In genomic region chr3:114758828-114759709, GRCh38 we compare ENCODE assay signal across 8 cellular contexts.
DNase-seq lines count a peak whose midpoint lies in the region; ATAC-seq and TF ChIP-seq lines count a peak whose summit lies in the region.

No MANE protein-coding gene starts in this region.

- intact Hi-C loops in Right ventricle myocardium inferior (cut with DNase I): loop anchor here (10.0 kb wide), 1 partner anchor 344 kb away; no protein-coding TSS in a partner anchor
- intact Hi-C loops in cardiac septum (cut with DNase I): no loop called here

- peak overlapping the region; percentile 28 for H3K9ac ChIP-seq in mucosa of stomach (ENCODE audit: low read length)

- no peaks in the 10 kb centered on the region for H3K36me3 ChIP-seq in mucosa of stomach (ENCODE audit: control insufficient read depth, insufficient read depth, low read length)

- no peak for TF ChIP-seq CTCF in epithelial cell of esophagus (IDR thresholded peaks at IDR 0.05; ENCODE audit: insufficient read depth, low read depth, low read length, missing control alignments)

- H3K9me3 ChIP-seq in mucosa of stomach (ENCODE audit: control insufficient read depth, low read length): no peaks in the 10 kb centered on the region

- H3K4me1 ChIP-seq in mucosa of stomach (ENCODE audit: control insufficient read depth, insufficient read depth, low read length): peaks cover 2% of the 10 kb centered on the region

- H3K4me3 ChIP-seq in epithelial cell of esophagus (ENCODE audit: low read length): no peak overlapping the region
- no peak overlapping the region for H3K4me3 ChIP-seq in mucosa of stomach (ENCODE audit: low read length)

- peak; percentile 43 for ATAC-seq in Right ventricle myocardium inferior
- no peak for ATAC-seq in GM18867 (IDR thresholded peaks at IDR 0.05; ENCODE audit: unreplicated experiment)
- no peak for ATAC-seq in GM19467 (IDR thresholded peaks at IDR 0.05; ENCODE audit: unreplicated experiment)
- no peak for ATAC-seq in HG02870 (IDR thresholded peaks at IDR 0.05; ENCODE audit: unreplicated experiment)

- no peaks in the 10 kb centered on the region for H3K27me3 ChIP-seq in mucosa of stomach (ENCODE audit: control insufficient read depth, insufficient read depth, low read length)

- no peak for DNase-seq in Right ventricle myocardium inferior (ENCODE audit: missing footprints)
- DNase-seq in cardiac septum (ENCODE audit: low spot score): no peak
- peak; percentile 42 for DNase-seq in epithelial cell of esophagus (ENCODE audit: low read depth)
- DNase-seq in NCI-H1092 (lab: John Stamatoyannopoulos, UW): no peak
